ENCODE assay signal across 8 cellular contexts in the genomic region with DNA sequence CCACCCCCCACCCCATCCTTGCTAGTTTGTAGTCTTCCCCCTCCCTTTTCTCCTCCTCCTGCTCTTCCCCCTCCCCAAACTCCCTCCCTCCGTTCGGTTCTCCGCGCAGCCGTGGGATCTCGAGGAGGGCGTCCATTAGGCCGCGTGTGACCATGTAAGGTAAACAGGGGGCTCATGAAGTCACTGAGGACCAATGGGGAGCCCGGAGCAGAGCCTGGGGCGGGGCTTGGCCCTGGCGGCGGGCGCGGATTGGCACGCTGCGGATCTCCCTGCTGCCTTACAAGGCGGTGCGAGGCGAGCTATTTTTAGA. TPM values are rescaled to one million over a fixed set of nuclear protein-coding genes. Genes with fewer than 3 reads are reported as not detected.
A peak's percentile ranks its signal among the peaks of the same experiment; 100 is the strongest.
DNase-seq lines count a peak whose midpoint lies in the region; ATAC-seq and TF ChIP-seq lines count a peak whose summit lies in the region.

No MANE protein-coding gene starts in this region.

- intact Hi-C loops in head of caudate nucleus (cut with DNase I): loop anchor here (5.0 to 10.0 kb wide), 5 partner anchors 54 to 306 kb away; no protein-coding TSS in a partner anchor

- H3K27ac Mint-ChIP-seq in activated naive CD8-positive, alpha-beta T cell treated with anti-CD3 and anti-CD28 coated beads, Interleukin-2, amount 50 U/mL, for 24 hours: peak overlapping the region; percentile 92

- TF ChIP-seq CTCF in omental fat pad (IDR thresholded peaks at IDR 0.05): no peak

- peak overlapping the region; percentile 94 for H3K4me3 Mint-ChIP-seq in activated naive CD8-positive, alpha-beta T cell treated with anti-CD3 and anti-CD28 coated beads, Interleukin-2, amount 50 U/mL, for 24 hours

- H3K36me3 Mint-ChIP-seq in activated naive CD8-positive, alpha-beta T cell treated with anti-CD3 and anti-CD28 coated beads, Interleukin-2, amount 50 U/mL, for 24 hours (ENCODE audit: low read depth): no peaks in the 10 kb centered on the region

- no peaks in the 10 kb centered on the region for H3K9me3 Mint-ChIP-seq in activated naive CD8-positive, alpha-beta T cell treated with anti-CD3 and anti-CD28 coated beads, Interleukin-2, amount 50 U/mL, for 24 hours

- peak overlapping the region; percentile 100 for H3K27ac ChIP-seq in temporal lobe (ENCODE audit: low read depth, low read length)

- peaks cover 2% of the 10 kb centered on the region for H3K27me3 Mint-ChIP-seq in activated naive CD8-positive, alpha-beta T cell treated with anti-CD3 and anti-CD28 coated beads, Interleukin-2, amount 50 U/mL, for 24 hours

- peaks cover 54% of the 10 kb centered on the region for H3K4me1 Mint-ChIP-seq in activated naive CD8-positive, alpha-beta T cell treated with anti-CD3 and anti-CD28 coated beads, Interleukin-2, amount 50 U/mL, for 24 hours

- ATAC-seq in HG02610 (IDR thresholded peaks at IDR 0.05; ENCODE audit: unreplicated experiment) (peak; percentile 95), omental fat pad (ENCODE audit: low FRiP score) (peak; percentile 94)
- peak; percentile 94 for ATAC-seq in activated naive CD8-positive, alpha-beta T cell treated with anti-CD3 and anti-CD28 coated beads, Interleukin-2, amount 50 U/mL, for 24 hours

- peak; percentile 100 for DNase-seq in GM04504 (ENCODE audit: low read depth)
- DNase-seq in NCI-H1092 treated with DMSO at 0.1 percent for 48 hours (lab: John Stamatoyannopoulos, UW): peak; percentile 97
- DNase-seq in SW 1271 (lab: John Stamatoyannopoulos, UW): peak; percentile 95 to 97
- peak; percentile 94 for DNase-seq in activated naive CD8-positive, alpha-beta T cell treated with anti-CD3 and anti-CD28 coated beads, Interleukin-2, amount 50 U/mL, for 24 hours
- peak; percentile 98 to 100 (median 100) for DNase-seq in head of caudate nucleus
- DNase-seq in omental fat pad (ENCODE audit: low spot score): peak; percentile 88

RNA-seq across cellular contexts. Expression of a gene that starts 0.2 kb away (rescaled TPM):
- total RNA-seq in omental fat pad: 10 to 100 TPM; 23.0 to 76.3 (median 32.4) TPM
- total RNA-seq in temporal lobe: 77.0 TPM

Comparison
In these comparisons a context has a peak if more than half of its experiments do, and no peak if none do; other contexts are left out.
1. Peak in every context shown above with its lines: DNase-seq, ATAC-seq and H3K27ac ChIP-seq.